ENCODE assay signal across 9 cellular contexts in genomic region chr16:24499193-24499814, GRCh38. TPM values are rescaled to one million over a fixed set of nuclear protein-coding genes. Genes with fewer than 3 reads are reported as not detected.
DNase-seq lines count a peak whose midpoint lies in the region; ATAC-seq, FAIRE-seq and TF ChIP-seq lines count a peak whose summit lies in the region.
"Had no signal": no experiment of that assay in that cellular context is flagged by ENCODE, and none has a peak within 500 bp of the region (broad histone marks: within the 10 kb centered on the region; RNA-seq: fewer than 3 reads in every experiment).

No MANE protein-coding gene starts in this region.

- FAIRE-seq in D721Med (lab: Jason Lieb, UNC), result no peak

- H3K27me3 ChIP-seq in foreskin keratinocyte, result no peaks in the 10 kb centered on the region
- peaks cover 14% of the 10 kb centered on the region for H3K27me3 ChIP-seq in upper lobe of right lung

- H3K4me1 Mint-ChIP-seq in HFFc6 (ENCODE audit: low read depth), result peaks cover 9% of the 10 kb centered on the region

- no peaks in the 10 kb centered on the region for H3K9me3 ChIP-seq in upper lobe of right lung

- ATAC-seq in foreskin keratinocyte (peak; percentile 24), upper lobe of right lung (peak; percentile 45), HG02885 (IDR thresholded peaks at IDR 0.05; ENCODE audit: poor library complexity, unreplicated experiment) (no peak)

- peaks cover 8% of the 10 kb centered on the region for H3K27me3 Mint-ChIP-seq in HFFc6 (ENCODE audit: insufficient read depth)

- intact Hi-C loops in upper lobe of right lung (cut with DNase I), result no loop called here

- H3K4me3 Mint-ChIP-seq in HFFc6, result no peak overlapping the region

- H3K9me3 Mint-ChIP-seq in HFFc6, result no peaks in the 10 kb centered on the region

- no peaks in the 10 kb centered on the region for H3K36me3 Mint-ChIP-seq in HFFc6 (ENCODE audit: low read depth)

- H3K27ac ChIP-seq in foreskin keratinocyte, result no peak overlapping the region
- H3K27ac ChIP-seq in upper lobe of right lung, result no peak overlapping the region
- H3K27ac ChIP-seq in coronary artery, result no peak overlapping the region

- H3K27ac Mint-ChIP-seq in HFFc6, result no peak overlapping the region

- H3K4me3 ChIP-seq in upper lobe of right lung (no peak overlapping the region), coronary artery (no peak overlapping the region)
- H3K4me3 ChIP-seq: lung had no signal

- no peaks in the 10 kb centered on the region for H3K36me3 ChIP-seq in upper lobe of right lung

- H3K4me1 ChIP-seq in foreskin keratinocyte, result no peaks in the 10 kb centered on the region
- no peaks in the 10 kb centered on the region for H3K4me1 ChIP-seq in upper lobe of right lung

- TF ChIP-seq CTCF in D721Med (IDR thresholded peaks at IDR 0.05; ENCODE audit: insufficient read depth, missing control alignments) (peak; percentile 92), HFFc6 (IDR thresholded peaks at IDR 0.05) (peak; percentile 73), foreskin keratinocyte (conservative IDR thresholded peaks at IDR 0.05) (peak; percentile 64), upper lobe of right lung (IDR thresholded peaks at IDR 0.05) (no peak), coronary artery (IDR thresholded peaks at IDR 0.05) (no peak)

- DNase-seq in D721Med (ENCODE audit: insufficient read length, low spot score) (peak; percentile 84), HFFc6 (peak; percentile 35), SK-MEL-5 (ENCODE audit: low read depth, low spot score) (peak; percentile 69), foreskin keratinocyte (peak in 1 of 2 donors; percentile 24), upper lobe of right lung (peak; percentile 36), COR-L47 (lab: John Stamatoyannopoulos, UW) (no peak), coronary artery (ENCODE audit: low spot score) (no peak)

- in situ Hi-C loops in SK-MEL-5 (cut with HindIII; ENCODE audit: low pct_unique_long_range_greater_than_20kb, low sequenced_read_pairs), result no loop called here

RNA-seq across cellular contexts. Expression of gene RBBP6, which starts 40.1 kb away (rescaled TPM):
- total RNA-seq in HFFc6 (2021; fragmentation: NEBNext Ultra II Directional; extraction: Animal tissue kit (Norgen Biotek cat#: 25700)), result 10 to 100 TPM; 25.5 to 31.1 (median 29.4) TPM
- total RNA-seq in SK-MEL-5 (2014; rRNA removed; shearing (Covaris generic)), result 14.2 and 15.5 TPM in 2 replicates
- 26.3 and 31.0 TPM in 2 replicates for polyA plus RNA-seq in SK-MEL-5 (2015; cell fraction: cytosol; rRNA removed)
- 126 and 136 TPM in 2 replicates for polyA plus RNA-seq in SK-MEL-5 (2015; cell fraction: nucleus; rRNA removed)
- total RNA-seq in foreskin keratinocyte (27.4 and 27.8 TPM in 2 replicates), upper lobe of right lung (43.8 TPM)
- polyA plus RNA-seq in foreskin keratinocyte, result 13.1 and 15.4 TPM in 2 replicates

Comparison
In these comparisons a context has a peak if more than half of its experiments do, and no peak if none do; other contexts are left out.
1. DNase-seq: peak in D721Med (single experiment), HFFc6 (single experiment), SK-MEL-5 (single experiment) and upper lobe of right lung (single experiment); none in COR-L47 (single experiment) and coronary artery (single experiment).
2. CTCF ChIP-seq: peak in D721Med (single experiment), HFFc6 (single experiment) and foreskin keratinocyte (single experiment); none in upper lobe of right lung (single experiment) and coronary artery (single experiment).